Comparison of ENCODE assay signal across 1 cellular context in genomic region chr1:113216664-113217063, GRCh38.
TF ChIP-seq lines count a peak whose summit lies in the region.

No MANE protein-coding gene starts in this region.

TF ChIP-seq in H1, 55 proteins besides CTCF, POLR2A, EP300 and RAD21 (continued from another document):
- TF ChIP-seq HDAC2 (IDR thresholded peaks at IDR 0.05; ENCODE audit: borderline replicate concordance in 1 of 2, low read depth in 2 of 2, low read length in 2 of 2) (no peak), POLR2AphosphoS5 (IDR thresholded peaks at IDR 0.05; ENCODE audit: low read depth, low read length) (no peak), JUND (IDR thresholded peaks at IDR 0.05; ENCODE audit: low read length) (no peak), GABPA (IDR thresholded peaks at IDR 0.05; ENCODE audit: borderline replicate concordance, insufficient read depth, low read length) (no peak), RBBP5 (IDR thresholded peaks at IDR 0.05; ENCODE audit: borderline replicate concordance, low read depth, low read length) (no peak), SIRT6 (IDR thresholded peaks at IDR 0.05; ENCODE audit: low read length) (no peak), YY1 (IDR thresholded peaks at IDR 0.05; ENCODE audit: low read depth, low read length) (no peak), RNF2 (IDR thresholded peaks at IDR 0.05; ENCODE audit: borderline replicate concordance, low read depth, low read length, missing control alignments, poor library complexity, severe bottlenecking) (no peak), MAX (IDR thresholded peaks at IDR 0.05) (no peak), PHF8 (conservative IDR thresholded peaks at IDR 0.05; ENCODE audit: low read depth, low read length) (no peak), JUN (IDR thresholded peaks at IDR 0.05; ENCODE audit: low read depth, low read length) (no peak), CHD2 (IDR thresholded peaks at IDR 0.05; ENCODE audit: low read length) (no peak), CHD1 (IDR thresholded peaks at IDR 0.05; ENCODE audit: low read depth, low read length) (no peak), RFX5 (IDR thresholded peaks at IDR 0.05; ENCODE audit: borderline replicate concordance, low read depth, low read length) (no peak)
- TF ChIP-seq, protein P1, sequence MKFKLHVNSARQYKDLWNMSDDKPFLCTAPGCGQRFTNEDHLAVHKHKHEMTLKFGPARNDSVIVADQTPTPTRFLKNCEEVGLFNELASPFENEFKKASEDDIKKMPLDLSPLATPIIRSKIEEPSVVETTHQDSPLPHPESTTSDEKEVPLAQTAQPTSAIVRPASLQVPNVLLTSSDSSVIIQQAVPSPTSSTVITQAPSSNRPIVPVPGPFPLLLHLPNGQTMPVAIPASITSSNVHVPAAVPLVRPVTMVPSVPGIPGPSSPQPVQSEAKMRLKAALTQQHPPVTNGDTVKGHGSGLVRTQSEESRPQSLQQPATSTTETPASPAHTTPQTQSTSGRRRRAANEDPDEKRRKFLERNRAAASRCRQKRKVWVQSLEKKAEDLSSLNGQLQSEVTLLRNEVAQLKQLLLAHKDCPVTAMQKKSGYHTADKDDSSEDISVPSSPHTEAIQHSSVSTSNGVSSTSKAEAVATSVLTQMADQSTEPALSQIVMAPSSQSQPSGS (IDR thresholded peaks at IDR 0.05; ENCODE audit: low read length), result no peak
- TF ChIP-seq, protein P2, sequence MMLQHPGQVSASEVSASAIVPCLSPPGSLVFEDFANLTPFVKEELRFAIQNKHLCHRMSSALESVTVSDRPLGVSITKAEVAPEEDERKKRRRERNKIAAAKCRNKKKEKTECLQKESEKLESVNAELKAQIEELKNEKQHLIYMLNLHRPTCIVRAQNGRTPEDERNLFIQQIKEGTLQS (IDR thresholded peaks at IDR 0.05; ENCODE audit: insufficient read depth, low read depth, low read length), result no peak
- TF ChIP-seq, protein P3, sequence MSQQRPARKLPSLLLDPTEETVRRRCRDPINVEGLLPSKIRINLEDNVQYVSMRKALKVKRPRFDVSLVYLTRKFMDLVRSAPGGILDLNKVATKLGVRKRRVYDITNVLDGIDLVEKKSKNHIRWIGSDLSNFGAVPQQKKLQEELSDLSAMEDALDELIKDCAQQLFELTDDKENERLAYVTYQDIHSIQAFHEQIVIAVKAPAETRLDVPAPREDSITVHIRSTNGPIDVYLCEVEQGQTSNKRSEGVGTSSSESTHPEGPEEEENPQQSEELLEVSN (IDR thresholded peaks at IDR 0.05), result no peak
